ENCODE assay signal across 22 cellular contexts in the genomic region with DNA sequence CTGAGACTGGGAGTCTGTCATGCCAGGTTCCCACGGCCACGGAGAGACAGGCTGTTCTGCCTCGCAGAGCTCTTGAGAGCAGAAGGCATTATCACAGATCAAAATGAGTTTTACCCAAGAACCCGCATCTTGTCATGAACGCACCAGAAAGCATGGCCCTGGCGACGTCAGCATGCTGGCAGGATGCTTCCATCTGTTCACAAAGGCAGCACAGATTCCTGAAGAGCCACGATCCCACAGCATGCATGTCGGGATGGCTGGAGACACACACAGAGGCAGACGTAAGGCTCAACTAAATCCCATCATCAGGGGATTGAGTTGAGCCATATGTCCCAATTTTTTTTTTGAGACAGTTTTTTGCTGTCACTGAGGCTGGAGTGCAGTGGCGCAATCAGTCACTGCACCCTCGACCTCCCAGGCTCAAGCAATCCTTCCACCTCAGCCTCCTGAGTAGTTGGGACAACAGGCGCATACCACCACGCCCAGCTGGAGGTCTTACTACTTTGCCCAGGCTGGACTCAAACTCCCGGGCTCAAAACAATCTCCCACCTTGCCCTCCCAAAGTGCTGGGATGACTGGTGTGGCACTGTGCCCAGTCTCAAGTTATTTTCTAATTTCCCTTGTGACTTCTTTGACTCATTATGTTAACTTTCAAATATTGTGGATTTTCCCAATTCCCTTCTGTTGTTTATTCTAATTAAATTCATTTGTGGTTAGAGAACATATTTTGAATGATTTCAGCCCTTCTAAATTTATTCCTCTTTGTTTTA. TPM values are rescaled to one million over a fixed set of nuclear protein-coding genes. Genes with fewer than 3 reads are reported as not detected.
DNase-seq lines count a peak whose midpoint lies in the region; ATAC-seq and TF ChIP-seq lines count a peak whose summit lies in the region.
"Had no signal": no experiment of that assay in that cellular context is flagged by ENCODE, and none has a peak within 500 bp of the region (broad histone marks: within the 10 kb centered on the region; RNA-seq: fewer than 3 reads in every experiment).

No MANE protein-coding gene starts in this region.

- TF ChIP-seq CTCF in SK-N-SH (IDR thresholded peaks at IDR 0.05) = no peak

- no peak overlapping the region for H3K4me3 ChIP-seq in SK-N-SH (ENCODE audit: low read depth in 2 of 2, low read length in 1 of 2)
- H3K4me3 ChIP-seq: coronary artery, pancreas, upper lobe of left lung had no signal

- H3K79me2 ChIP-seq in SK-N-SH (ENCODE audit: insufficient read depth) = peaks cover 6% of the 10 kb centered on the region; the same call in 1 of the 2 replicates

- 92% methylated on average over 14 of the region's 15 CpGs for WGBS in SK-N-SH (ENCODE audit: low lambda C conversion rate)

- ATAC-seq in SK-N-SH treated with all-trans-retinoic acid at 6 μM for 48 hours = peak; percentile 20; the same call in 2 of the 3 replicates
- ATAC-seq in HG03159 (IDR thresholded peaks at IDR 0.05; ENCODE audit: unreplicated experiment) = no peak
- no peak for ATAC-seq in HG03039 (IDR thresholded peaks at IDR 0.05; ENCODE audit: unreplicated experiment)
- ATAC-seq in HG02840 (IDR thresholded peaks at IDR 0.05; ENCODE audit: low FRiP score, unreplicated experiment) = no peak
- ATAC-seq: activated T-helper 17 cell treated with anti-CD3 and anti-CD28 coated beads, Interleukin-2, amount 50 U/mL, for 72 hours; left cardiac atrium; Panc1; pancreas; stimulated activated naive B cell treated with anti-CD40 and anti-IgM and Interleukin-4, amounts not matched to agents 10 μg/mL and 1 μg/mL and 100 μg/mL, for 72 hours had no signal

- peaks cover 4 to 18% of the 10 kb centered on the region in 2 experiments for H3K36me3 ChIP-seq in SK-N-SH (replicated peaks in 1 of 2; ENCODE audit: control insufficient read depth in 1 of 2, insufficient read depth in 2 of 2, low read length in 1 of 2)
- H3K36me3 ChIP-seq: pancreas, upper lobe of left lung had no signal

- no peak for TF ChIP-seq RAD21 in SK-N-SH (IDR thresholded peaks at IDR 0.05; ENCODE audit: low read length)

- peak overlapping the region in 1 of 2 experiments; percentile 20; a peak in 1 of 4 replicates for H3K27ac ChIP-seq in SK-N-SH (ENCODE audit: low read depth in 2 of 2, low read length in 1 of 2)
- H3K27ac ChIP-seq: coronary artery, pancreas, upper lobe of left lung had no signal

- DNase-seq in SK-N-SH (no peak), NCI-H82 (lab: John Stamatoyannopoulos, UW) (peak; percentile 97), fibroblast of gingiva (ENCODE audit: low read depth) (peak; percentile 86), renal cortical epithelial cell (ENCODE audit: low read depth) (peak; percentile 39)
- DNase-seq: 8988T; amniotic stem cell; GDM1; hippocampal formation; Kasumi-1; left cardiac atrium; NCI-H1417 treated with DMSO at 0.1 percent for 48 hours; NCI-H526; stimulated activated naive B cell treated with anti-CD40 and anti-IgM and Interleukin-4, amounts not matched to agents 10 μg/mL and 1 μg/mL and 100 μg/mL, for 72 hours; upper lobe of left lung had no signal

- CTCF ChIA-PET in SK-N-SH (lab: Yijun Ruan, JAX) = interaction anchor here (2.0 kb wide), 1 partner anchor 56 kb away, joined by 15 read pairs; no protein-coding TSS in a partner anchor

- no peaks in the 10 kb centered on the region for H4K20me1 ChIP-seq in SK-N-SH (ENCODE audit: insufficient read depth)

- no peaks in the 10 kb centered on the region for H3K27me3 ChIP-seq in SK-N-SH (ENCODE audit: insufficient read depth)
- H3K27me3 ChIP-seq: pancreas, upper lobe of left lung had no signal

- H3F3A ChIP-seq in SK-N-SH (replicated peaks; ENCODE audit: insufficient read depth) = peaks cover 10% of the 10 kb centered on the region

- peaks cover 0 to 6% of the 10 kb centered on the region in 2 experiments; a peak in 1 of 4 replicates for H3K4me1 ChIP-seq in SK-N-SH (ENCODE audit: control insufficient read depth in 1 of 2, insufficient read depth in 2 of 2, low read depth in 1 of 2, low read length in 1 of 2)
- H3K4me1 ChIP-seq: pancreas had no signal

- H3K4me2 ChIP-seq in SK-N-SH = no peak overlapping the region

- no peaks in the 10 kb centered on the region for H3K9me2 ChIP-seq in SK-N-SH

- TF ChIP-seq EP300 in SK-N-SH (IDR thresholded peaks at IDR 0.05; ENCODE audit: borderline replicate concordance in 1 of 2, low read depth in 1 of 2, low read length in 1 of 2) = no peak

- no peak overlapping the region for H3K9ac ChIP-seq in SK-N-SH

- no peaks in the 10 kb centered on the region for H3K9me3 ChIP-seq in SK-N-SH
- H3K9me3 ChIP-seq: pancreas, upper lobe of left lung had no signal

- no peak overlapping the region for H2AFZ ChIP-seq in SK-N-SH (ENCODE audit: low read depth)

- POLR2A ChIA-PET in SK-N-SH (lab: Yijun Ruan, JAX) = no interaction called here

TF ChIP-seq in SK-N-SH treated with all-trans-retinoic acid at 6 μM for 48 hours, 23 proteins besides CTCF, POLR2A, EP300 and RAD21 (continues in another document):
- TF ChIP-seq, protein P1, sequence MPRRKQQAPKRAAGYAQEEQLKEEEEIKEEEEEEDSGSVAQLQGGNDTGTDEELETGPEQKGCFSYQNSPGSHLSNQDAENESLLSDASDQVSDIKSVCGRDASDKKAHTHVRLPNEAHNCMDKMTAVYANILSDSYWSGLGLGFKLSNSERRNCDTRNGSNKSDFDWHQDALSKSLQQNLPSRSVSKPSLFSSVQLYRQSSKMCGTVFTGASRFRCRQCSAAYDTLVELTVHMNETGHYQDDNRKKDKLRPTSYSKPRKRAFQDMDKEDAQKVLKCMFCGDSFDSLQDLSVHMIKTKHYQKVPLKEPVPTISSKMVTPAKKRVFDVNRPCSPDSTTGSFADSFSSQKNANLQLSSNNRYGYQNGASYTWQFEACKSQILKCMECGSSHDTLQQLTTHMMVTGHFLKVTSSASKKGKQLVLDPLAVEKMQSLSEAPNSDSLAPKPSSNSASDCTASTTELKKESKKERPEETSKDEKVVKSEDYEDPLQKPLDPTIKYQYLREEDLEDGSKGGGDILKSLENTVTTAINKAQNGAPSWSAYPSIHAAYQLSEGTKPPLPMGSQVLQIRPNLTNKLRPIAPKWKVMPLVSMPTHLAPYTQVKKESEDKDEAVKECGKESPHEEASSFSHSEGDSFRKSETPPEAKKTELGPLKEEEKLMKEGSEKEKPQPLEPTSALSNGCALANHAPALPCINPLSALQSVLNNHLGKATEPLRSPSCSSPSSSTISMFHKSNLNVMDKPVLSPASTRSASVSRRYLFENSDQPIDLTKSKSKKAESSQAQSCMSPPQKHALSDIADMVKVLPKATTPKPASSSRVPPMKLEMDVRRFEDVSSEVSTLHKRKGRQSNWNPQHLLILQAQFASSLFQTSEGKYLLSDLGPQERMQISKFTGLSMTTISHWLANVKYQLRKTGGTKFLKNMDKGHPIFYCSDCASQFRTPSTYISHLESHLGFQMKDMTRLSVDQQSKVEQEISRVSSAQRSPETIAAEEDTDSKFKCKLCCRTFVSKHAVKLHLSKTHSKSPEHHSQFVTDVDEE (CRISPR knock-in tag; IDR thresholded peaks at IDR 0.05) = no peak

TF ChIP-seq in SK-N-SH, 30 proteins besides CTCF, POLR2A, EP300 and RAD21 (continues in another document):
- TF ChIP-seq FOXM1 (IDR thresholded peaks at IDR 0.05; ENCODE audit: low read depth) (no peak), RXRA (IDR thresholded peaks at IDR 0.05; ENCODE audit: borderline replicate concordance, low read depth) (no peak)
- TF ChIP-seq, protein P2, sequence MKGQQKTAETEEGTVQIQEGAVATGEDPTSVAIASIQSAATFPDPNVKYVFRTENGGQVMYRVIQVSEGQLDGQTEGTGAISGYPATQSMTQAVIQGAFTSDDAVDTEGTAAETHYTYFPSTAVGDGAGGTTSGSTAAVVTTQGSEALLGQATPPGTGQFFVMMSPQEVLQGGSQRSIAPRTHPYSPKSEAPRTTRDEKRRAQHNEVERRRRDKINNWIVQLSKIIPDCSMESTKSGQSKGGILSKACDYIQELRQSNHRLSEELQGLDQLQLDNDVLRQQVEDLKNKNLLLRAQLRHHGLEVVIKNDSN (IDR thresholded peaks at IDR 0.05; ENCODE audit: borderline replicate concordance, low read depth) = no peak
- TF ChIP-seq, protein P3, sequence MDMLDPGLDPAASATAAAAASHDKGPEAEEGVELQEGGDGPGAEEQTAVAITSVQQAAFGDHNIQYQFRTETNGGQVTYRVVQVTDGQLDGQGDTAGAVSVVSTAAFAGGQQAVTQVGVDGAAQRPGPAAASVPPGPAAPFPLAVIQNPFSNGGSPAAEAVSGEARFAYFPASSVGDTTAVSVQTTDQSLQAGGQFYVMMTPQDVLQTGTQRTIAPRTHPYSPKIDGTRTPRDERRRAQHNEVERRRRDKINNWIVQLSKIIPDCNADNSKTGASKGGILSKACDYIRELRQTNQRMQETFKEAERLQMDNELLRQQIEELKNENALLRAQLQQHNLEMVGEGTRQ (IDR thresholded peaks at IDR 0.05; ENCODE audit: borderline replicate concordance, low read depth, low read length) = no peak

RNA-seq across cellular contexts. Expression of a gene that starts 11.1 kb away (rescaled TPM):
- 21.5 and 23.9 TPM in 2 replicates for polyA plus RNA-seq in SK-N-SH (2012; rRNA removed)
- polyA plus RNA-seq in SK-N-SH (2012; cell fraction: cytosol; rRNA removed) = 7.0 and 11.3 TPM in 2 replicates
- polyA plus RNA-seq in SK-N-SH (2012; cell fraction: nucleus; rRNA removed) = 95.8 and 96.9 TPM in 2 replicates
- 3.6 and 13.0 TPM in 2 replicates for total RNA-seq in renal cortical epithelial cell

RNA-seq across cellular contexts. Expression of a gene that starts 23.0 kb away (rescaled TPM):
- 15.3 and 16.2 TPM in 2 replicates for polyA plus RNA-seq in SK-N-SH (2012; rRNA removed)
- polyA plus RNA-seq in SK-N-SH (2012; cell fraction: cytosol; rRNA removed) = 5.8 and 8.0 TPM in 2 replicates
- polyA plus RNA-seq in SK-N-SH (2012; cell fraction: nucleus; rRNA removed) = 71.3 and 82.5 TPM in 2 replicates
- 1.4 and 6.0 TPM in 2 replicates for total RNA-seq in renal cortical epithelial cell
